8 cellular contexts compared by ENCODE assay signal in the genomic region with DNA sequence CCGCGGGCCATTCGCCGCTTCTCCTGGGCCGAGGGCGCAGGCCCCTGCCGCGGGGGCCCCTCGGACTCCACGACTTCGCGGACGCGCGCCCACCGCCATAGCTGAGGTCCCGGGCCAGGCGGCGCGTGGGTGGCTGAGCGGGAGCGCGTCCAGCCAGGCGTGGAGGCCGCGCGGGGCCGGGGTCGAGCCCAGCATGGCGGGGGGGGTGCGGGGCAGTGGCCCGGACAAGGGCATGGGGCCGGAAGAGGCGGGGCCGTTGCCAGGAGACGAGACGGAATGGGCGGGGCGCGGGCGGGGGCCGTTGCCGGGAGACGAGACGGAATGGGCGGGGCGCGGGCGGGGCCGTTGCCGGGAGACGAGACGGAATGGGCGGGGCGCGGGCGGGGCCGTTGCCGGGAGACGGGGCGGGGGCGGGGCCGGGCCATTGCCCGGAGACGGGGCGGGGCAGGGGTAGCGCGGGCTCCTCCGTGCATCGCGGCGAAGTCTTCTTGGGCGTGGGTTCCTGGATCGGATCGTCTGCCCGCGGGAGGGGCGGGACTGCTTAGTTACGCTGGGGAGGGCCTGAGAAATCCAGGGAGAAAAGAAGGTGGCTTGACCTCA. TPM values are rescaled to one million over a fixed set of nuclear protein-coding genes. Genes with fewer than 3 reads are reported as not detected.
A peak's percentile ranks its signal among the peaks of the same experiment; 100 is the strongest.
DNase-seq lines count a peak whose midpoint lies in the region; ATAC-seq and TF ChIP-seq lines count a peak whose summit lies in the region.

No MANE protein-coding gene starts in this region.

- peak; percentile 41 for ATAC-seq in GM21619 (IDR thresholded peaks at IDR 0.05; ENCODE audit: unreplicated experiment)
- peak; percentile 82 for ATAC-seq in upper lobe of right lung

- no peaks in the 10 kb centered on the region for H3K27me3 ChIP-seq in upper lobe of right lung

- H3K27ac ChIP-seq in upper lobe of right lung: peak overlapping the region; percentile 95

- intact Hi-C loops in cardiac septum (cut with DNase I): loop anchor here (5.0 kb wide), 1 partner anchor 45 kb away; a partner anchor contains a TSS
- intact Hi-C loops in upper lobe of right lung (cut with DNase I): no loop called here

- in situ Hi-C loops in KBM-7 (cut with MboI; ENCODE audit: low pct_unique_long_range_greater_than_20kb, low sequenced_read_pairs): no loop called here

- H3K4me3 ChIP-seq in upper lobe of right lung: peak overlapping the region; percentile 65

- DNase-seq in ELR (ENCODE audit: low read depth): peak; percentile 79
- peak; percentile 24 for DNase-seq in KBM-7
- DNase-seq in T follicular helper cell (ENCODE audit: low read depth): peak; percentile 79
- DNase-seq in activated naive CD8-positive, alpha-beta T cell treated with anti-CD3 and anti-CD28 coated beads, Interleukin-2, amount 50 U/mL, for 16 hours (ENCODE audit: low read depth, low spot score): peak; percentile 63
- DNase-seq in cardiac septum (ENCODE audit: low spot score): peak; percentile 97
- peak; percentile 48 for DNase-seq in pons (ENCODE audit: low spot score)
- DNase-seq in upper lobe of right lung: peak; percentile 95

- no peak for TF ChIP-seq CTCF in upper lobe of right lung (IDR thresholded peaks at IDR 0.05)

- H3K4me1 ChIP-seq in upper lobe of right lung: peaks cover 52% of the 10 kb centered on the region

- H3K9me3 ChIP-seq in upper lobe of right lung: no peaks in the 10 kb centered on the region

- no peaks in the 10 kb centered on the region for H3K36me3 ChIP-seq in upper lobe of right lung

RNA-seq across cellular contexts. Expression of a gene that starts 14.8 kb away (rescaled TPM):
- total RNA-seq in cardiac septum (4.3 TPM), upper lobe of right lung (20.3 TPM)

RNA-seq across cellular contexts. Expression of a gene that starts 24.2 kb away (rescaled TPM):
- total RNA-seq in cardiac septum (0.40 TPM), upper lobe of right lung (3.4 TPM)

RNA-seq across cellular contexts. Expression of a gene that starts 31.8 kb away (rescaled TPM):
- not detected for total RNA-seq in cardiac septum
- total RNA-seq in upper lobe of right lung: not detected

RNA-seq across cellular contexts. Expression of a gene that starts 46.8 kb away (rescaled TPM):
- total RNA-seq in cardiac septum: 39.4 TPM
- total RNA-seq in upper lobe of right lung: 44.6 TPM

RNA-seq across cellular contexts. Expression of a gene that starts 46.9 kb away (rescaled TPM):
- 34.4 TPM for total RNA-seq in cardiac septum
- total RNA-seq in upper lobe of right lung: 42.8 TPM

Comparison
In these comparisons a context has a peak if more than half of its experiments do, and no peak if none do; other contexts are left out.
1. Peak in every context shown above with its lines: DNase-seq, ATAC-seq, H3K4me3 ChIP-seq and H3K27ac ChIP-seq.
2. DNase-seq: peak in every context shown above with its lines; median percentile 97 in cardiac septum; 95 in upper lobe of right lung; 79 in ELR; 79 in T follicular helper cell; 63 in activated naive CD8-positive, alpha-beta T cell treated with anti-CD3 and anti-CD28 coated beads, Interleukin-2, amount 50 U/mL, for 16 hours; 48 in pons; 24 in KBM-7.